8 cellular contexts compared by ENCODE assay signal in the genomic region with DNA sequence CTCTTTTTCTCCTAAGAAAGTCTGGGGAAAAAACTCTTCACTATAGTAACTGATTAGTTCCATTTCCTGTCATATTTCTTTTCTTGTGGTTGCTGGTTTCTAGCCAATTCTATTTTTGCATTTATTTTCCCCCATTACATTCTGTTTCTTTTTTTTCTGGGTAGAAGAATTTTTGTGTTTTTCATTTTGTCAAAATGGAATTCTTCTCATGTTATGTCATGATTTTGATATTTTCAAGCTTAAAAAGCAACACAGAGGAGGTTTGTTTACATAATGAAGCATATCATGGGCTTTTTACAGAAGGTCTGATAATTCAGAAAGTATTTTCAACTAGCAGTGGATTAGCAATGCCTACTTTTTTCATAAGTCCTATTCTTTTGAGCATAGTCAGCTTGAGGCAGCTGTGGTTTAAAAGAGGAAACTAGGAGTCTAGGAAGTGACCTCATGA.
DNase-seq lines count a peak whose midpoint lies in the region; ATAC-seq, FAIRE-seq and TF ChIP-seq lines count a peak whose summit lies in the region.

No MANE protein-coding gene starts in this region.

- H3K36me3 Mint-ChIP-seq in osteocyte (ENCODE audit: unreplicated experiment), result no peaks in the 10 kb centered on the region

- ATAC-seq in GM18498 (IDR thresholded peaks at IDR 0.05; ENCODE audit: unreplicated experiment), result peak; percentile 26

- H3K9me3 Mint-ChIP-seq in osteocyte (ENCODE audit: unreplicated experiment), result no peaks in the 10 kb centered on the region

- no peak for FAIRE-seq in HTR-8/SVneo (lab: Jason Lieb, UNC)

- H3K27me3 Mint-ChIP-seq in osteocyte (ENCODE audit: unreplicated experiment), result no peaks in the 10 kb centered on the region

- H3K27ac Mint-ChIP-seq in osteocyte (ENCODE audit: unreplicated experiment), result peak overlapping the region; percentile 79

- H3K4me3 Mint-ChIP-seq in osteocyte (ENCODE audit: unreplicated experiment), result peak overlapping the region; percentile 51

- H3K4me1 Mint-ChIP-seq in osteocyte (ENCODE audit: unreplicated experiment), result peaks cover 29% of the 10 kb centered on the region

- TF ChIP-seq CTCF in cardiac fibroblast (IDR thresholded peaks at IDR 0.05; ENCODE audit: low read depth, low read length) (no peak), osteocyte (IDR thresholded peaks at IDR 0.05) (no peak)

- DNase-seq in HTR-8/SVneo (ENCODE audit: insufficient read length, low spot score) (peak; percentile 2), cardiac fibroblast (ENCODE audit: low read depth in 2 of 2) (peak; percentile 90 to 95), osteocyte (ENCODE audit: extremely low spot score, unreplicated experiment) (no peak), hypothalamus (lab: John Stamatoyannopoulos, UW) (no peak), NK-92 (lab: John Stamatoyannopoulos, UW; ENCODE audit: unreplicated experiment) (no peak), HUDEP-2 (lab: John Stamatoyannopoulos, UW; ENCODE audit: unreplicated experiment in 76 of 76) (no peak)
- DNase-seq in NK-92 treated with Interleukin-12 subunit alpha and Interleukin-12 subunit beta, amount 100 ng/mL, for 24 hours (lab: John Stamatoyannopoulos, UW), result no peak

- H3K4me3 ChIP-seq in cardiac fibroblast (replicated peaks in 1 of 2; ENCODE audit: low read depth in 2 of 2, low read length in 2 of 2), result no peak overlapping the region

Comparison
In these comparisons a context has a peak if more than half of its experiments do, and no peak if none do; other contexts are left out.
1. DNase-seq: peak in HTR-8/SVneo (single experiment) and cardiac fibroblast (2 of 2); none in osteocyte (single experiment), hypothalamus (0 of 51), NK-92 (single experiment), NK-92 treated with Interleukin-12 subunit alpha and Interleukin-12 subunit beta, amount 100 ng/mL, for 24 hours (single experiment) and HUDEP-2 (0 of 76).